8 cellular contexts compared by ENCODE assay signal in genomic region chr11:66545701-66546367, GRCh38. TPM values are rescaled to one million over a fixed set of nuclear protein-coding genes. Genes with fewer than 3 reads are reported as not detected.
DNase-seq lines count a peak whose midpoint lies in the region; ATAC-seq and TF ChIP-seq lines count a peak whose summit lies in the region.

ZDHHC24 (minus strand) TSS chr11:66546048; CDS start chr11:66546003, 45 bp downstream.

- H3K27ac ChIP-seq in thoracic aorta = peak within 1 kb of the TSS; percentile 40 to 73

- H3K4me1 Mint-ChIP-seq in HFFc6 (ENCODE audit: low read depth) = peaks cover 36% of the 10 kb centered on the region
- H3K4me1 Mint-ChIP-seq in activated naive CD4-positive, alpha-beta T cell treated with anti-CD3 and anti-CD28 coated beads, Interleukin-2, amount 50 U/mL, for 24 hours = peaks cover 44% of the 10 kb centered on the region

- TF ChIP-seq POLR2A in NB4 (IDR thresholded peaks at IDR 0.05; ENCODE audit: extremely low read depth, insufficient read length) = peak; percentile 75

- H3K9me3 ChIP-seq in thoracic aorta = no peaks in the 10 kb centered on the region

- H3K27me3 ChIP-seq in thoracic aorta (replicated peaks; ENCODE audit: insufficient read depth) = no peaks in the 10 kb centered on the region

- peaks cover 16% of the 10 kb centered on the region for H3K27me3 Mint-ChIP-seq in HFFc6 (ENCODE audit: insufficient read depth)
- no peaks in the 10 kb centered on the region for H3K27me3 Mint-ChIP-seq in activated naive CD4-positive, alpha-beta T cell treated with anti-CD3 and anti-CD28 coated beads, Interleukin-2, amount 50 U/mL, for 24 hours

- ATAC-seq in SK-N-SH treated with all-trans-retinoic acid at 6 μM for 48 hours (peak; percentile 98), omental fat pad (ENCODE audit: low FRiP score) (peak; percentile 98), thoracic aorta (ENCODE audit: insufficient number of reproducible peaks, low FRiP score, low read depth) (peak; percentile 79)

- peak; percentile 87 for DNase-seq in GM04503 (ENCODE audit: low read depth)
- DNase-seq in HFFc6 = peak; percentile 97
- DNase-seq in NB4 (ENCODE audit: low read depth) = peak; percentile 97
- DNase-seq in glomerular visceral epithelial cell (ENCODE audit: extremely low spot score) = peak; percentile 97
- DNase-seq in omental fat pad (ENCODE audit: low spot score) = peak; percentile 83
- DNase-seq in thoracic aorta (ENCODE audit: low spot score) = peak; percentile 92

- H3K27ac Mint-ChIP-seq in HFFc6 = peak within 1 kb of the TSS; percentile 70
- peak within 1 kb of the TSS; percentile 92 for H3K27ac Mint-ChIP-seq in activated naive CD4-positive, alpha-beta T cell treated with anti-CD3 and anti-CD28 coated beads, Interleukin-2, amount 50 U/mL, for 24 hours

- peak within 1 kb of the TSS; percentile 88 for H3K4me3 Mint-ChIP-seq in HFFc6
- peak within 1 kb of the TSS; percentile 87 for H3K4me3 Mint-ChIP-seq in activated naive CD4-positive, alpha-beta T cell treated with anti-CD3 and anti-CD28 coated beads, Interleukin-2, amount 50 U/mL, for 24 hours

- peaks cover 15 to 25% of the 10 kb centered on the region in 2 donors for H3K4me1 ChIP-seq in thoracic aorta (ENCODE audit: control insufficient read depth in 1 of 2, low read depth in 2 of 2)

- H3K4me3 ChIP-seq in NB4 (ENCODE audit: low read depth, low read length) (peak within 1 kb of the TSS; percentile 67), thoracic aorta (peak within 1 kb of the TSS; percentile 99)

- H3K9me3 Mint-ChIP-seq in HFFc6 = no peaks in the 10 kb centered on the region
- H3K9me3 Mint-ChIP-seq in activated naive CD4-positive, alpha-beta T cell treated with anti-CD3 and anti-CD28 coated beads, Interleukin-2, amount 50 U/mL, for 24 hours = no peaks in the 10 kb centered on the region

- H3K36me3 Mint-ChIP-seq in HFFc6 (ENCODE audit: low read depth) = peaks cover 7% of the 10 kb centered on the region
- H3K36me3 Mint-ChIP-seq in activated naive CD4-positive, alpha-beta T cell treated with anti-CD3 and anti-CD28 coated beads, Interleukin-2, amount 50 U/mL, for 24 hours = peaks cover 3% of the 10 kb centered on the region

- H3K36me3 ChIP-seq in thoracic aorta = no peaks in the 10 kb centered on the region

- TF ChIP-seq CTCF in HFFc6 (IDR thresholded peaks at IDR 0.05) (no peak), NB4 (IDR thresholded peaks at IDR 0.05; ENCODE audit: low read depth, low read length) (no peak), omental fat pad (IDR thresholded peaks at IDR 0.05) (no peak), thoracic aorta (IDR thresholded peaks at IDR 0.05) (no peak)

TF ChIP-seq in SK-N-SH treated with all-trans-retinoic acid at 6 μM for 48 hours, 23 proteins besides CTCF, POLR2A, EP300 and RAD21:
- no peak for TF ChIP-seq TSHZ2 (CRISPR knock-in tag; IDR thresholded peaks at IDR 0.05)
- TF ChIP-seq ZFP30 (CRISPR knock-in tag; IDR thresholded peaks at IDR 0.05) = no peak
- no peak for TF ChIP-seq RARB (CRISPR knock-in tag; IDR thresholded peaks at IDR 0.05)

RNA-seq across cellular contexts. Expression of gene ZDHHC24, which starts in this region (rescaled TPM):
- total RNA-seq in HFFc6 (2021; fragmentation: NEBNext Ultra II Directional; extraction: Animal tissue kit (Norgen Biotek cat#: 25700)) = 10 to 100 TPM; 15.4 to 23.3 (median 18.6) TPM
- total RNA-seq in omental fat pad (10 to 100 TPM; 12.1 to 18.7 (median 13.0) TPM), thoracic aorta (10 to 100 TPM; 10.2 to 15.7 TPM)

Comparison
In these comparisons a context has a peak if more than half of its experiments do, and no peak if none do; other contexts are left out.
1. Peak in every context shown above with its lines: DNase-seq, ATAC-seq, H3K4me3 ChIP-seq and H3K27ac ChIP-seq.